Comparison of ENCODE assay signal across 23 cellular contexts in the genomic region with DNA sequence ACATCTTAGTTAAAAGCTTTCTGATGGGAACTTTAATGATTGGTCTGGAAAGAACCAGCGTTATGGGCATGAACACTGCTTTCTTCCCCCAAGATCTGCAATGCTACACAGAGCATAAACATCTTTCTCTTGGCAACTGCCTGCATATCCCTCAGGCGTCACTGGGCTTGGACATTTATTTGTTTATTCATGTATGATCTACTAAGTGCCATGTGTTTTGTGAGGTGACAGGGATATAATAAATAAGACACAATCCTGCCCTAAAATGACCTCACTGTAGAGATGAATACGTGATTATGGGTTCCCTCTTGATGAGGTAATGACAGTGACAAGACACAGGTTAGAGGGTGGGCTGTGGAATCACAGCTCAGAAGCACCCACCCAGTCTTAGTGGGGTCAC.
DNase-seq lines count a peak whose midpoint lies in the region; ATAC-seq and TF ChIP-seq lines count a peak whose summit lies in the region.
"Had no signal": no experiment of that assay in that cellular context is flagged by ENCODE, and none has a peak within 500 bp of the region (broad histone marks: within the 10 kb centered on the region; RNA-seq: fewer than 3 reads in every experiment).

No MANE protein-coding gene starts in this region.

- ATAC-seq in left cardiac atrium, result no peak
- ATAC-seq: GM12878, HCT116 had no signal

- H3K36me3 Mint-ChIP-seq in osteocyte (ENCODE audit: unreplicated experiment), result peaks cover 80% of the 10 kb centered on the region
- no peaks in the 10 kb centered on the region for H3K36me3 Mint-ChIP-seq in activated naive CD4-positive, alpha-beta T cell treated with anti-CD3 and anti-CD28 coated beads for 36 hours (ENCODE audit: low read depth)
- H3K36me3 Mint-ChIP-seq in activated CD4-positive, alpha-beta T cell treated with anti-CD3 and anti-CD28 coated beads, Interleukin-2, amount 10 ng/mL, durations not matched to agents 7 days and 5 days (ENCODE audit: low read depth), result no peaks in the 10 kb centered on the region
- H3K36me3 Mint-ChIP-seq: CD4-positive, CD25-positive, alpha-beta regulatory T cell; CD8-positive, alpha-beta memory T cell had no signal

- POLR2A ChIA-PET in activated CD4-positive, alpha-beta T cell treated with anti-CD3 and anti-CD28 coated beads, Interleukin-2, amount 10 ng/mL, durations not matched to agents 7 days and 5 days (lab: Charles Lee), result no interaction called here

- H3K27ac ChIP-seq in cardiac muscle cell (peak overlapping the region; percentile 92), VCaP (peak overlapping the region; percentile 29; the same call in 1 of the 2 replicates), left ventricle myocardium inferior (replicated peaks) (no peak overlapping the region)

- H3K4me1 ChIP-seq in cardiac muscle cell (ENCODE audit: low read depth) (peaks cover 21% of the 10 kb centered on the region), left ventricle myocardium inferior (peaks cover 12% of the 10 kb centered on the region)
- H3K4me1 ChIP-seq: BE2C had no signal

- H3K4me3 ChIP-seq in cardiac muscle cell (no peak overlapping the region), left ventricle myocardium inferior (no peak overlapping the region)
- H3K4me3 ChIP-seq: GM12878 had no signal

- intact Hi-C loops in left cardiac atrium (cut with DNase I) (no loop called here), left ventricle myocardium inferior (cut with micrococcal nuclease) (no loop called here)
- intact Hi-C loops in activated naive CD4-positive, alpha-beta T cell treated with anti-CD3 and anti-CD28 coated beads for 36 hours (cut with micrococcal nuclease), result no loop called here

- no peaks in the 10 kb centered on the region for H3K27me3 Mint-ChIP-seq in osteocyte (ENCODE audit: unreplicated experiment)
- no peaks in the 10 kb centered on the region for H3K27me3 Mint-ChIP-seq in activated naive CD4-positive, alpha-beta T cell treated with anti-CD3 and anti-CD28 coated beads for 36 hours (ENCODE audit: low read depth)
- no peaks in the 10 kb centered on the region for H3K27me3 Mint-ChIP-seq in activated CD4-positive, alpha-beta T cell treated with anti-CD3 and anti-CD28 coated beads, Interleukin-2, amount 10 ng/mL, durations not matched to agents 7 days and 5 days
- H3K27me3 Mint-ChIP-seq: CD4-positive, CD25-positive, alpha-beta regulatory T cell had no signal

- DNase-seq in cardiac muscle cell (ENCODE audit: low read depth in 1 of 2, low spot score in 1 of 2) (no peak), left cardiac atrium (no peak), osteocyte (ENCODE audit: extremely low spot score, unreplicated experiment) (no peak), left ventricle myocardium inferior (no peak)
- no peak for DNase-seq in activated naive CD4-positive, alpha-beta T cell treated with anti-CD3 and anti-CD28 coated beads for 36 hours
- DNase-seq in activated CD4-positive, alpha-beta T cell treated with anti-CD3 and anti-CD28 coated beads, Interleukin-2, amount 10 ng/mL, durations not matched to agents 7 days and 5 days, result no peak
- DNase-seq: ACHN; BE2C; C1 segment of cervical spinal cord; CD4-positive, CD25-positive, alpha-beta regulatory T cell; CD8-positive, alpha-beta memory T cell; COR-L47; DMS 273 treated with DMSO at 0.1 percent for 48 hours; DMS53; DND-41; EL; GOT3; H7; HFFc6; IMR-90 had no signal

- H3K4me1 Mint-ChIP-seq in osteocyte (ENCODE audit: unreplicated experiment), result peaks cover 33% of the 10 kb centered on the region
- no peaks in the 10 kb centered on the region for H3K4me1 Mint-ChIP-seq in activated naive CD4-positive, alpha-beta T cell treated with anti-CD3 and anti-CD28 coated beads for 36 hours (ENCODE audit: low read depth)
- H3K4me1 Mint-ChIP-seq in activated CD4-positive, alpha-beta T cell treated with anti-CD3 and anti-CD28 coated beads, Interleukin-2, amount 10 ng/mL, durations not matched to agents 7 days and 5 days, result no peaks in the 10 kb centered on the region
- H3K4me1 Mint-ChIP-seq: CD4-positive, CD25-positive, alpha-beta regulatory T cell; CD8-positive, alpha-beta memory T cell had no signal

- H3K9me3 ChIP-seq in cardiac muscle cell (ENCODE audit: low read depth) (no peaks in the 10 kb centered on the region), left ventricle myocardium inferior (replicated peaks) (no peaks in the 10 kb centered on the region)
- H3K9me3 ChIP-seq: BE2C had no signal

- no peaks in the 10 kb centered on the region for H3K9me3 Mint-ChIP-seq in osteocyte (ENCODE audit: unreplicated experiment)
- no peaks in the 10 kb centered on the region for H3K9me3 Mint-ChIP-seq in activated naive CD4-positive, alpha-beta T cell treated with anti-CD3 and anti-CD28 coated beads for 36 hours
- H3K9me3 Mint-ChIP-seq in activated CD4-positive, alpha-beta T cell treated with anti-CD3 and anti-CD28 coated beads, Interleukin-2, amount 10 ng/mL, durations not matched to agents 7 days and 5 days, result peaks cover 2% of the 10 kb centered on the region
- H3K9me3 Mint-ChIP-seq: CD8-positive, alpha-beta memory T cell had no signal

- H3K27me3 ChIP-seq in cardiac muscle cell (no peaks in the 10 kb centered on the region), left ventricle myocardium inferior (ENCODE audit: low read depth) (no peaks in the 10 kb centered on the region)
- H3K27me3 ChIP-seq: BE2C had no signal

- CTCF ChIA-PET in activated naive CD4-positive, alpha-beta T cell treated with anti-CD3 and anti-CD28 coated beads for 36 hours (lab: Charles Lee), result interaction anchor here (0.5 kb wide), 1 partner anchor 497 kb away, joined by 3 read pairs; no protein-coding TSS in a partner anchor
- CTCF ChIA-PET in activated CD4-positive, alpha-beta T cell treated with anti-CD3 and anti-CD28 coated beads, Interleukin-2, amount 10 ng/mL, durations not matched to agents 7 days and 5 days (lab: Charles Lee), result no interaction called here

- no peak overlapping the region for H3K4me3 Mint-ChIP-seq in osteocyte (ENCODE audit: unreplicated experiment)
- no peak overlapping the region for H3K4me3 Mint-ChIP-seq in activated naive CD4-positive, alpha-beta T cell treated with anti-CD3 and anti-CD28 coated beads for 36 hours
- no peak overlapping the region for H3K4me3 Mint-ChIP-seq in activated CD4-positive, alpha-beta T cell treated with anti-CD3 and anti-CD28 coated beads, Interleukin-2, amount 10 ng/mL, durations not matched to agents 7 days and 5 days
- H3K4me3 Mint-ChIP-seq: CD4-positive, CD25-positive, alpha-beta regulatory T cell; CD8-positive, alpha-beta memory T cell; HFFc6 had no signal

- H3K27ac Mint-ChIP-seq in osteocyte (ENCODE audit: unreplicated experiment), result peak overlapping the region; percentile 41
- H3K27ac Mint-ChIP-seq in activated naive CD4-positive, alpha-beta T cell treated with anti-CD3 and anti-CD28 coated beads for 36 hours, result no peak overlapping the region
- H3K27ac Mint-ChIP-seq in activated CD4-positive, alpha-beta T cell treated with anti-CD3 and anti-CD28 coated beads, Interleukin-2, amount 10 ng/mL, durations not matched to agents 7 days and 5 days, result no peak overlapping the region
- H3K27ac Mint-ChIP-seq: CD4-positive, CD25-positive, alpha-beta regulatory T cell; CD8-positive, alpha-beta memory T cell; HFFc6 had no signal

- no peaks in the 10 kb centered on the region for H3K36me3 ChIP-seq in cardiac muscle cell
- H3K36me3 ChIP-seq in left ventricle myocardium inferior, result no peaks in the 10 kb centered on the region
- H3K36me3 ChIP-seq: BE2C had no signal

- TF ChIP-seq CTCF in cardiac muscle cell (IDR thresholded peaks at IDR 0.05; ENCODE audit: low read depth, low read length) (no peak), VCaP (conservative IDR thresholded peaks at IDR 0.05) (no peak), osteocyte (IDR thresholded peaks at IDR 0.05) (no peak), left ventricle myocardium inferior (IDR thresholded peaks at IDR 0.05; ENCODE audit: borderline replicate concordance) (no peak)
